Comparison of ENCODE assay signal across 23 cellular contexts in the genomic region with DNA sequence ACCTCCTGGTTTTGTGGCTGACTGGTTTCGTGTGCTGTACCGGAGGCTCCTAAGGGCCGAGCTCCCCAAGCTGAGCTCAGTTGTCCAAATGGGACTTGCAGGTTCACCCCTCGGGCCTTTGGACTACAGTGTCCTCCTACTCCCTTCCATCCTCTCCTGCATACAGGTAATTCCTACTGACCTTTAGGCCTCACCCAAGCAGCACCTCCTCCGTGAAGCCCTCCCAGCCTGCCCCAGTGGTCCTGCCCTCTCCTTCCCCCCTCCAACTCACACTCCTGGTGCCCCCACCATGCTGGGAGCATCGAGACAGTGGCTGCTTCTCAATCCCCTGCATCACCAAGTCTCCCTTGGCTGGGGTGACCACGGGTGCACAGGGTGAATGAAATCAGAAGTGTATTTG. TPM values are rescaled to one million over a fixed set of nuclear protein-coding genes. Genes with fewer than 3 reads are reported as not detected.
DNase-seq lines count a peak whose midpoint lies in the region; ATAC-seq, FAIRE-seq and TF ChIP-seq lines count a peak whose summit lies in the region.
"Had no signal": no experiment of that assay in that cellular context is flagged by ENCODE, and none has a peak within 500 bp of the region (broad histone marks: within the 10 kb centered on the region; RNA-seq: fewer than 3 reads in every experiment).

No MANE protein-coding gene starts in this region.

- TF ChIP-seq CTCF in CD8-positive, alpha-beta T cell (IDR thresholded peaks at IDR 0.05): no peak
- TF ChIP-seq CTCF in astrocyte (IDR thresholded peaks at IDR 0.05; ENCODE audit: insufficient read depth, low read depth, low read length): no peak

- peak overlapping the region; percentile 27 for H3K27ac Mint-ChIP-seq in CD8-positive, alpha-beta T cell
- H3K27ac Mint-ChIP-seq in astrocyte (ENCODE audit: unreplicated experiment): no peak overlapping the region

- ATAC-seq in activated T-cell treated with anti-CD3 and anti-CD28 coated beads, Interleukin-2, amount 50 U/mL, for 4 hours: no peak
- ATAC-seq in CD8-positive, alpha-beta T cell: no peak
- ATAC-seq: GM12878 had no signal

- H3K27me3 ChIP-seq in CD8-positive, alpha-beta T cell (ENCODE audit: insufficient read depth, low read length): no peaks in the 10 kb centered on the region
- no peaks in the 10 kb centered on the region for H3K27me3 ChIP-seq in astrocyte (ENCODE audit: insufficient read depth, low read length)

- no peaks in the 10 kb centered on the region for H3K36me3 ChIP-seq in CD8-positive, alpha-beta T cell (ENCODE audit: insufficient read depth, low read length)
- H3K36me3 ChIP-seq in astrocyte (ENCODE audit: insufficient read depth, low read length): no peaks in the 10 kb centered on the region

- no peak overlapping the region for H3K9ac ChIP-seq in astrocyte (ENCODE audit: low read length)

- DNase-seq in activated T-cell treated with anti-CD3 and anti-CD28 coated beads, Interleukin-2, amount 50 U/mL, for 48 hours: peak; percentile 33 to 39
- no peak for DNase-seq in activated T-cell treated with anti-CD3 and anti-CD28 coated beads, Interleukin-2, amount 50 U/mL, for 4 hours
- DNase-seq in CD8-positive, alpha-beta T cell: no peak
- DNase-seq in astrocyte (ENCODE audit: low read depth) (no peak), posterior vena cava (ENCODE audit: low spot score) (peak; percentile 16), foreskin melanocyte (no peak), cardiac septum (ENCODE audit: low spot score) (no peak)
- DNase-seq: Caco-2; CD4-positive, CD25-positive, alpha-beta regulatory T cell; DMS 273 treated with DMSO at 0.1 percent for 48 hours; DMS79 treated with DMSO at 0.1 percent for 48 hours; IMR-90; NCI-H1105 treated with DMSO at 0.1 percent for 48 hours; NCI-H2029 treated with DMSO at 0.1 percent for 48 hours; NCI-H226; NCI-H510A treated with DMSO at 0.1 percent for 48 hours; NCI-H748 treated with DMSO at 0.1 percent for 48 hours; SIG-M5 had no signal

- intact Hi-C loops in CD8-positive, alpha-beta T cell (cut with DNase I, micrococcal nuclease): loop anchor here (10.0 kb wide), 2 partner anchors 607 to 1313 kb away; a partner anchor contains a TSS
- intact Hi-C loops in posterior vena cava (cut with DNase I) (no loop called here), cardiac septum (cut with DNase I) (no loop called here)

- H3K36me3 Mint-ChIP-seq in activated T-cell treated with anti-CD3 and anti-CD28 coated beads, Interleukin-2, amount 50 U/mL, for 4 hours (ENCODE audit: insufficient read depth): no peaks in the 10 kb centered on the region
- H3K36me3 Mint-ChIP-seq in CD8-positive, alpha-beta T cell: no peaks in the 10 kb centered on the region
- H3K36me3 Mint-ChIP-seq in astrocyte (ENCODE audit: low read depth, unreplicated experiment): peaks cover 7% of the 10 kb centered on the region
- H3K36me3 Mint-ChIP-seq: CD4-positive, CD25-positive, alpha-beta regulatory T cell had no signal

- no peaks in the 10 kb centered on the region for H3K9me3 Mint-ChIP-seq in activated T-cell treated with anti-CD3 and anti-CD28 coated beads, Interleukin-2, amount 50 U/mL, for 4 hours
- no peaks in the 10 kb centered on the region for H3K9me3 Mint-ChIP-seq in CD8-positive, alpha-beta T cell
- peaks cover 5% of the 10 kb centered on the region for H3K9me3 Mint-ChIP-seq in astrocyte (ENCODE audit: unreplicated experiment)
- H3K9me3 Mint-ChIP-seq: CD4-positive, CD25-positive, alpha-beta regulatory T cell had no signal

- no peak for FAIRE-seq in astrocyte (lab: Jason Lieb, UNC)
- FAIRE-seq: GM12878 had no signal

- no peaks in the 10 kb centered on the region for H3K79me2 ChIP-seq in astrocyte (ENCODE audit: insufficient read depth, low read length)

- H3K4me1 ChIP-seq in CD8-positive, alpha-beta T cell (ENCODE audit: insufficient read depth, low read length): peaks cover 31% of the 10 kb centered on the region
- no peaks in the 10 kb centered on the region for H3K4me1 ChIP-seq in astrocyte (ENCODE audit: insufficient read depth, low read length)

- H3K4me2 ChIP-seq in astrocyte (ENCODE audit: low read length): no peak overlapping the region

- no peaks in the 10 kb centered on the region for H3K9me3 ChIP-seq in CD8-positive, alpha-beta T cell (ENCODE audit: low read length)
- H3K9me3 ChIP-seq in astrocyte (ENCODE audit: insufficient read depth, low read depth, low read length): no peaks in the 10 kb centered on the region
- H3K9me3 ChIP-seq: Caco-2 had no signal

- H2AFZ ChIP-seq in astrocyte (ENCODE audit: low read depth, low read length): no peak overlapping the region

- no peak overlapping the region for H3K4me3 ChIP-seq in CD8-positive, alpha-beta T cell (ENCODE audit: low read depth, low read length)
- no peak overlapping the region for H3K4me3 ChIP-seq in astrocyte (ENCODE audit: insufficient read depth, low read depth, low read length)
- H3K4me3 ChIP-seq: GM12878 had no signal

- H3K4me1 Mint-ChIP-seq in activated T-cell treated with anti-CD3 and anti-CD28 coated beads, Interleukin-2, amount 50 U/mL, for 4 hours (ENCODE audit: low read depth): peaks cover 16% of the 10 kb centered on the region
- H3K4me1 Mint-ChIP-seq in CD8-positive, alpha-beta T cell (ENCODE audit: low read depth): peaks cover 29% of the 10 kb centered on the region
- H3K4me1 Mint-ChIP-seq in astrocyte (ENCODE audit: low read depth, unreplicated experiment): no peaks in the 10 kb centered on the region

- H3K27me3 Mint-ChIP-seq in activated T-cell treated with anti-CD3 and anti-CD28 coated beads, Interleukin-2, amount 50 U/mL, for 4 hours (ENCODE audit: low read depth): no peaks in the 10 kb centered on the region
- no peaks in the 10 kb centered on the region for H3K27me3 Mint-ChIP-seq in CD8-positive, alpha-beta T cell (ENCODE audit: low read depth)
- H3K27me3 Mint-ChIP-seq in astrocyte (ENCODE audit: low read depth, unreplicated experiment): no peaks in the 10 kb centered on the region

- H3K27ac ChIP-seq in CD8-positive, alpha-beta T cell (ENCODE audit: low read depth, low read length): no peak overlapping the region
- no peak overlapping the region for H3K27ac ChIP-seq in astrocyte (ENCODE audit: low read depth, low read length)
- H3K27ac ChIP-seq: HL-60, RWPE1 had no signal

- POLR2A ChIA-PET in CD8-positive, alpha-beta T cell (lab: Charles Lee): no interaction called here

- H3K4me3 Mint-ChIP-seq in activated T-cell treated with anti-CD3 and anti-CD28 coated beads, Interleukin-2, amount 50 U/mL, for 4 hours: no peak overlapping the region
- no peak overlapping the region for H3K4me3 Mint-ChIP-seq in CD8-positive, alpha-beta T cell
- peak overlapping the region; percentile 11 for H3K4me3 Mint-ChIP-seq in astrocyte (ENCODE audit: unreplicated experiment)

- CTCF ChIA-PET in CD8-positive, alpha-beta T cell (lab: Charles Lee): interaction anchor here (1.1 to 2.2 kb wide), 4 partner anchors 9 to 29 kb away, joined by 3 to 9 read pairs (median 4); no protein-coding TSS in a partner anchor

- H4K20me1 ChIP-seq in astrocyte (ENCODE audit: insufficient read depth, low read length): no peaks in the 10 kb centered on the region

RNA-seq across cellular contexts. Expression of a gene that starts 27.1 kb away (rescaled TPM):
- 10 to 100 TPM; 81.3 to 90.1 (median 88.3) TPM for total RNA-seq in activated T-cell treated with anti-CD3 and anti-CD28 coated beads, Interleukin-2, amount 50 U/mL, for 4 hours
- 10 to 100 TPM; 70.0 to 80.7 TPM for total RNA-seq in CD8-positive, alpha-beta T cell
- 84.5 and 87.5 TPM in 2 replicates for total RNA-seq in astrocyte
- 10 to 100 TPM; 41.4 to 46.2 TPM for total RNA-seq in posterior vena cava
- 44.3 TPM for total RNA-seq in cardiac septum

RNA-seq across cellular contexts. Expression of a gene that starts 52.4 kb away (rescaled TPM):
- under 1 TPM; 0.19 to 0.40 (median 0.40) TPM for total RNA-seq in activated T-cell treated with anti-CD3 and anti-CD28 coated beads, Interleukin-2, amount 50 U/mL, for 4 hours
- under 1 TPM; 0.22 to 0.60 TPM for total RNA-seq in CD8-positive, alpha-beta T cell
- total RNA-seq in astrocyte: 0.07 TPM in 1 of 2 replicates, not detected in the other
- 1 to 10 TPM in 1 of 2 donors, under 1 TPM in 1; 0.10 to 1.2 TPM for total RNA-seq in posterior vena cava
- not detected for total RNA-seq in cardiac septum
- total RNA-seq: CD4-positive, CD25-positive, alpha-beta regulatory T cell; H7; HT1080; IMR-90 had no signal

Comparison
In these comparisons a context has a peak if more than half of its experiments do, and no peak if none do; other contexts are left out.
1. DNase-seq: peak in activated T-cell treated with anti-CD3 and anti-CD28 coated beads, Interleukin-2, amount 50 U/mL, for 48 hours (2 of 2) and posterior vena cava (single experiment); none in activated T-cell treated with anti-CD3 and anti-CD28 coated beads, Interleukin-2, amount 50 U/mL, for 4 hours (single experiment), CD8-positive, alpha-beta T cell (0 of 7), astrocyte (single experiment), foreskin melanocyte (single experiment) and cardiac septum (single experiment).
2. intact Hi-C loops: an anchor here in CD8-positive, alpha-beta T cell (10.0 kb wide); none called in posterior vena cava and cardiac septum.